ENCODE assay signal across 2 cellular contexts in genomic region chr12:52335598-52336262, GRCh38.
TF ChIP-seq lines count a peak whose summit lies in the region.

No MANE protein-coding gene starts in this region.

TF ChIP-seq in GM23338, 12 proteins besides CTCF, POLR2A, EP300 and RAD21:
- TF ChIP-seq CREB1 (CRISPR knock-in tag; IDR thresholded peaks at IDR 0.05; ENCODE audit: low read depth) (no peak), ETS1 (IDR thresholded peaks at IDR 0.05) (no peak), REST (IDR thresholded peaks at IDR 0.05; ENCODE audit: unreplicated experiment) (no peak), ZNF462 (CRISPR knock-in tag; IDR thresholded peaks at IDR 0.05) (no peak), ZNF331 (CRISPR knock-in tag; IDR thresholded peaks at IDR 0.05; ENCODE audit: low read depth) (no peak), STAT1 (IDR thresholded peaks at IDR 0.05; ENCODE audit: unreplicated experiment) (no peak), ZNF114 (CRISPR knock-in tag; IDR thresholded peaks at IDR 0.05) (no peak), NANOG (IDR thresholded peaks at IDR 0.05; ENCODE audit: borderline replicate concordance) (no peak), EZH2phosphoT487 (IDR thresholded peaks at IDR 0.05; ENCODE audit: unreplicated experiment) (no peak), EZH2 (IDR thresholded peaks at IDR 0.05; ENCODE audit: low read depth, unreplicated experiment) (no peak), JUNB (IDR thresholded peaks at IDR 0.05; ENCODE audit: unreplicated experiment) (no peak), POLR2AphosphoS5 (IDR thresholded peaks at IDR 0.05; ENCODE audit: low read depth) (no peak)

TF ChIP-seq in H1, 55 proteins besides CTCF, POLR2A, EP300 and RAD21:
- TF ChIP-seq CTBP2 (IDR thresholded peaks at IDR 0.05; ENCODE audit: borderline replicate concordance, insufficient read depth, insufficient read length, low read length) (no peak), YY1 (IDR thresholded peaks at IDR 0.05; ENCODE audit: low read depth, low read length) (no peak), RBBP5 (IDR thresholded peaks at IDR 0.05; ENCODE audit: borderline replicate concordance, low read depth, low read length) (no peak), CREB1 (IDR thresholded peaks at IDR 0.05) (no peak), HDAC2 (IDR thresholded peaks at IDR 0.05; ENCODE audit: borderline replicate concordance in 1 of 2, low read depth in 2 of 2, low read length in 2 of 2) (no peak), SRF (IDR thresholded peaks at IDR 0.05; ENCODE audit: low read depth, low read length) (no peak), MAX (IDR thresholded peaks at IDR 0.05) (no peak), BACH1 (IDR thresholded peaks at IDR 0.05; ENCODE audit: low read length) (no peak), ASH2L (IDR thresholded peaks at IDR 0.05; ENCODE audit: low read length) (no peak), JUND (IDR thresholded peaks at IDR 0.05; ENCODE audit: low read length) (no peak)
